In genomic region chr10:69321865-69322264, GRCh38 we compare ENCODE assay signal across 12 cellular contexts. TPM values are rescaled to one million over a fixed set of nuclear protein-coding genes. Genes with fewer than 3 reads are reported as not detected.
DNase-seq lines count a peak whose midpoint lies in the region; ATAC-seq, FAIRE-seq and TF ChIP-seq lines count a peak whose summit lies in the region.
"Had no signal": no experiment of that assay in that cellular context is flagged by ENCODE, and none has a peak within 500 bp of the region (broad histone marks: within the 10 kb centered on the region; RNA-seq: fewer than 3 reads in every experiment).

No MANE protein-coding gene starts in this region.

- no peak overlapping the region for H2BK120ac ChIP-seq in trophoblast cell (ENCODE audit: insufficient read depth, low read length, poor library complexity)

- peak overlapping the region; percentile 34 for H3K4ac ChIP-seq in trophoblast cell (ENCODE audit: low read depth, low read length)

- peak; percentile 97 for FAIRE-seq in endothelial cell of umbilical vein (lab: Jason Lieb, UNC)
- FAIRE-seq: A204.1 had no signal

- H3K14ac ChIP-seq in trophoblast cell (ENCODE audit: low read length), result no peak overlapping the region

- H4K8ac ChIP-seq in trophoblast cell (ENCODE audit: low read depth, low read length), result no peak overlapping the region

- H2AFZ ChIP-seq in endothelial cell of umbilical vein (ENCODE audit: low read depth, low read length) (no peak overlapping the region), trophoblast cell (ENCODE audit: insufficient read depth, low read length, poor library complexity) (no peak overlapping the region)

- H3K9me3 ChIP-seq in Panc1 (ENCODE audit: control insufficient read depth, insufficient read depth, low read depth, low read length) (no peaks in the 10 kb centered on the region), endothelial cell of umbilical vein (replicated peaks; ENCODE audit: control insufficient read depth, insufficient read depth, low read length) (no peaks in the 10 kb centered on the region), trophoblast cell (ENCODE audit: insufficient read depth, low read depth, low read length) (no peaks in the 10 kb centered on the region), colonic mucosa (no peaks in the 10 kb centered on the region)
- H3K9me3 ChIP-seq: neutrophil had no signal

- H3K18ac ChIP-seq in trophoblast cell (ENCODE audit: low read length), result no peak overlapping the region

- no peak overlapping the region for H2BK12ac ChIP-seq in trophoblast cell (ENCODE audit: low read length)

- H3K79me2 ChIP-seq in endothelial cell of umbilical vein (ENCODE audit: control insufficient read depth, insufficient read depth, low read length), result peaks cover 73% of the 10 kb centered on the region
- peaks cover 28% of the 10 kb centered on the region for H3K79me2 ChIP-seq in trophoblast cell (ENCODE audit: control insufficient read depth, insufficient read depth, low read length, poor library complexity)

- POLR2A ChIA-PET in Panc1 (lab: Charles Lee), result no interaction called here
- POLR2A ChIA-PET in endothelial cell of umbilical vein (lab: Charles Lee), result interaction anchor here (0.7 kb wide), 1 partner anchor 23 kb away, joined by 3 read pairs; no protein-coding TSS in a partner anchor

- H2BK5ac ChIP-seq in trophoblast cell (ENCODE audit: low read depth, low read length, poor library complexity), result no peak overlapping the region

- H3K9ac ChIP-seq in endothelial cell of umbilical vein (replicated peaks; ENCODE audit: extremely low read depth, insufficient read depth, low read length), result no peak overlapping the region
- no peak overlapping the region for H3K9ac ChIP-seq in trophoblast cell (ENCODE audit: low read length)
- no peak overlapping the region for H3K9ac ChIP-seq in colonic mucosa (ENCODE audit: low read depth in 2 of 2, low read length in 2 of 2)

- dilution Hi-C loops in endothelial cell of umbilical vein (cut with MboI; ENCODE audit: extremely low pct_ligation_motif_present, low sequenced_read_pairs), result no loop called here

- H3K36me3 ChIP-seq in Panc1 (ENCODE audit: control insufficient read depth, insufficient read depth, low read length) (peaks cover 2% of the 10 kb centered on the region; the same call in 1 of the 2 replicates), endothelial cell of umbilical vein (ENCODE audit: control insufficient read depth in 2 of 2, extremely low read depth in 1 of 2, insufficient read depth in 2 of 2, low read length in 2 of 2) (no peaks in the 10 kb centered on the region), trophoblast cell (ENCODE audit: control insufficient read depth in 1 of 2, insufficient read depth in 2 of 2, low read length in 2 of 2) (peaks cover 0 to 4% of the 10 kb centered on the region in 2 experiments), colonic mucosa (no peaks in the 10 kb centered on the region)
- H3K36me3 ChIP-seq: neutrophil had no signal

- no peak overlapping the region for H4K12ac ChIP-seq in trophoblast cell (ENCODE audit: low read depth, low read length)

- H2AK5ac ChIP-seq in trophoblast cell (ENCODE audit: low read length), result no peak overlapping the region

- no peak for TF ChIP-seq POLR2A in endothelial cell of umbilical vein (IDR thresholded peaks at IDR 0.05; ENCODE audit: low read depth, low read length)

- no CpG with 5 or more reads among the region's 5 CpGs for WGBS in trophoblast cell (ENCODE audit: extremely low coverage, insufficient coverage, insufficient read length)

- H3K4me3 ChIP-seq in Panc1 (ENCODE audit: low read depth in 2 of 2, low read length in 2 of 2) (no peak overlapping the region), endothelial cell of umbilical vein (replicated peaks in 1 of 3; ENCODE audit: insufficient read depth in 1 of 3, low read depth in 1 of 3, low read length in 3 of 3) (no peak overlapping the region), trophoblast cell (ENCODE audit: low read depth, low read length) (no peak overlapping the region), colonic mucosa (no peak overlapping the region)

- H3K23ac ChIP-seq in trophoblast cell (ENCODE audit: low read length), result no peak overlapping the region

- in situ Hi-C loops in Panc1 (cut with HindIII; ENCODE audit: low pct_unique_long_range_greater_than_20kb, low sequenced_read_pairs), result no loop called here

- H3K4me2 ChIP-seq in endothelial cell of umbilical vein (ENCODE audit: insufficient read depth, low read length) (peak overlapping the region; percentile 59), trophoblast cell (ENCODE audit: low read length) (no peak overlapping the region)

- TF ChIP-seq CTCF in Panc1 (IDR thresholded peaks at IDR 0.05), result no peak
- TF ChIP-seq CTCF in endothelial cell of umbilical vein (IDR thresholded peaks at IDR 0.05; ENCODE audit: extremely low read depth in 1 of 2, insufficient read depth in 1 of 2, low read depth in 1 of 2, low read length in 2 of 2), result no peak
- TF ChIP-seq CTCF in colonic mucosa (IDR thresholded peaks at IDR 0.05), result no peak

- peak overlapping the region; percentile 48; the same call in 1 of the 2 replicates for H3K27ac ChIP-seq in Panc1 (ENCODE audit: low read length)
- H3K27ac ChIP-seq in endothelial cell of umbilical vein (ENCODE audit: insufficient read depth, low read depth, low read length), result peak overlapping the region; percentile 29
- no peak overlapping the region for H3K27ac ChIP-seq in trophoblast cell (ENCODE audit: low read depth, low read length)
- no peak overlapping the region for H3K27ac ChIP-seq in colonic mucosa
- H3K27ac ChIP-seq: neutrophil had no signal

- peaks cover 30% of the 10 kb centered on the region for H3K79me1 ChIP-seq in trophoblast cell (ENCODE audit: low read length)

- no peaks in the 10 kb centered on the region for H4K20me1 ChIP-seq in endothelial cell of umbilical vein (replicated peaks; ENCODE audit: control insufficient read depth, extremely low read depth, insufficient read depth, low read length)

- H4K91ac ChIP-seq in trophoblast cell (ENCODE audit: low read depth, low read length), result no peak overlapping the region

- intact Hi-C loops in Panc1 (cut with micrococcal nuclease; ENCODE audit: unreplicated experiment) (no loop called here), endothelial cell of umbilical vein (cut with micrococcal nuclease) (loop anchor here (1.0 kb wide), 1 partner anchor 27 kb away; no protein-coding TSS in a partner anchor), colonic mucosa (cut with DNase I) (no loop called here)

- H3K27me3 ChIP-seq in Panc1 (ENCODE audit: control insufficient read depth, insufficient read depth, low read length), result no peaks in the 10 kb centered on the region
- H3K27me3 ChIP-seq in endothelial cell of umbilical vein (ENCODE audit: control insufficient read depth in 2 of 2, insufficient read depth in 2 of 2, low read length in 2 of 2), result no peaks in the 10 kb centered on the region
- H3K27me3 ChIP-seq in trophoblast cell (ENCODE audit: insufficient read depth, low read length), result no peaks in the 10 kb centered on the region
- no peaks in the 10 kb centered on the region for H3K27me3 ChIP-seq in colonic mucosa
- H3K27me3 ChIP-seq: neutrophil had no signal

- H3K4me1 ChIP-seq in Panc1 (ENCODE audit: control insufficient read depth, insufficient read depth, low read length) (peaks cover 59% of the 10 kb centered on the region), endothelial cell of umbilical vein (ENCODE audit: control insufficient read depth, extremely low read depth, insufficient read depth, low read length) (peaks cover 40% of the 10 kb centered on the region), trophoblast cell (ENCODE audit: control insufficient read depth in 1 of 2, insufficient read depth in 2 of 2, low read length in 2 of 2) (peaks cover 27 to 37% of the 10 kb centered on the region in 2 experiments), colonic mucosa (peaks cover 22% of the 10 kb centered on the region)

- H3K9me1 ChIP-seq in endothelial cell of umbilical vein (replicated peaks; ENCODE audit: control insufficient read depth, extremely low read depth, insufficient read depth, low read length), result no peaks in the 10 kb centered on the region

- DNase-seq in NCI-H2227 (lab: John Stamatoyannopoulos, UW; ENCODE audit: unreplicated experiment), result peak; percentile 18
- no peak for DNase-seq in NCI-H2227 treated with DMSO at 0.1 percent for 48 hours (lab: John Stamatoyannopoulos, UW)
- DNase-seq in Panc1 (ENCODE audit: low read depth, low spot score), result no peak
- peak; percentile 85 for DNase-seq in endothelial cell of umbilical vein (ENCODE audit: low read depth, low spot score)
- DNase-seq in trophoblast cell, result no peak
- no peak for DNase-seq in colonic mucosa
- no peak for DNase-seq in stimulated activated CD4-positive, alpha-beta T cell treated with anti-CD3 and anti-CD28 coated beads, Interleukin-12 subunit alpha, Interleukin-12 subunit beta, amount 100 ng/mL, for 4 hours
- DNase-seq: aorta; NK-92 treated with Interleukin-12 subunit alpha and Interleukin-12 subunit beta, amount 100 ng/mL, for 24 hours had no signal

- BruUV-seq in Panc1 (replicated peaks; lab: Mats Ljungman, UMichigan) (TSS peak; percentile 56), endothelial cell of umbilical vein (replicated peaks; lab: Mats Ljungman, UMichigan) (no TSS peak)

- CTCF ChIA-PET in Panc1 (lab: Charles Lee), result no interaction called here
- CTCF ChIA-PET in endothelial cell of umbilical vein (lab: Charles Lee), result interaction anchor here (1.0 to 1.4 kb wide), 4 partner anchors 53 to 86 kb away, joined by 3 to 8 read pairs (median 3); no protein-coding TSS in a partner anchor

- no peak for ATAC-seq in Panc1
- ATAC-seq in GM19452 (IDR thresholded peaks at IDR 0.05; ENCODE audit: unreplicated experiment), result no peak

TF ChIP-seq in endothelial cell of umbilical vein, 7 proteins besides CTCF, POLR2A, EP300 and RAD21 (continues in another document):
- TF ChIP-seq MAX (IDR thresholded peaks at IDR 0.05; ENCODE audit: insufficient read depth, insufficient read length), result no peak
- TF ChIP-seq MYC (IDR thresholded peaks at IDR 0.05; ENCODE audit: low read depth, low read length), result no peak
- TF ChIP-seq POLR2AphosphoS5 (IDR thresholded peaks at IDR 0.05; ENCODE audit: insufficient read depth, low read depth, low read length), result peak; percentile 31

RNA-seq across cellular contexts. Expression of gene HK1, which starts 43.6 kb away (rescaled TPM):
- total RNA-seq in Panc1 (2021; ENCODE audit: unreplicated experiment) (74.4 TPM), endothelial cell of umbilical vein (120 and 121 TPM in 2 replicates), colonic mucosa (10 to 100 TPM; 73.3 to 83.3 TPM)
- 101 TPM for polyA plus RNA-seq in Panc1 (2012; ENCODE audit: insufficient read length)
- polyA plus RNA-seq in endothelial cell of umbilical vein, result 35.9 and 50.8 TPM in 2 replicates
- 44.9 and 54.6 TPM in 2 replicates for polyA plus RNA-seq in endothelial cell of umbilical vein (2011; cell fraction: cytosol; rRNA removed)
- 54.9 and 58.1 TPM in 2 replicates for polyA plus RNA-seq in endothelial cell of umbilical vein (2011; cell fraction: nucleus; rRNA removed)
- 120 TPM in 2 replicates for polyA plus RNA-seq in endothelial cell of umbilical vein (2012)
- 97.6 and 101 TPM in 2 replicates for polyA minus RNA-seq in endothelial cell of umbilical vein
- 3.4 TPM for polyA minus RNA-seq in endothelial cell of umbilical vein (2011; cell fraction: cytosol; rRNA and poly(A)+ RNA removed)
- 25.6 and 26.7 TPM in 2 replicates for polyA minus RNA-seq in endothelial cell of umbilical vein (2011; cell fraction: nucleus; rRNA and poly(A)+ RNA removed)
- polyA plus RNA-seq in trophoblast cell (2013), result 116 and 118 TPM in 2 replicates

Comparison
In these comparisons a context has a peak if more than half of its experiments do, and no peak if none do; other contexts are left out.
1. DNase-seq: peak in NCI-H2227 (single experiment) and endothelial cell of umbilical vein (single experiment); none in NCI-H2227 treated with DMSO at 0.1 percent for 48 hours (single experiment), Panc1 (single experiment), trophoblast cell (0 of 2), colonic mucosa (single experiment) and stimulated activated CD4-positive, alpha-beta T cell treated with anti-CD3 and anti-CD28 coated beads, Interleukin-12 subunit alpha, Interleukin-12 subunit beta, amount 100 ng/mL, for 4 hours (single experiment).
2. H3K27ac ChIP-seq: peak in Panc1 (single experiment) and endothelial cell of umbilical vein (single experiment); none in trophoblast cell (single experiment) and colonic mucosa (single experiment).